Comparison of ENCODE assay signal across 23 cellular contexts in the genomic region with DNA sequence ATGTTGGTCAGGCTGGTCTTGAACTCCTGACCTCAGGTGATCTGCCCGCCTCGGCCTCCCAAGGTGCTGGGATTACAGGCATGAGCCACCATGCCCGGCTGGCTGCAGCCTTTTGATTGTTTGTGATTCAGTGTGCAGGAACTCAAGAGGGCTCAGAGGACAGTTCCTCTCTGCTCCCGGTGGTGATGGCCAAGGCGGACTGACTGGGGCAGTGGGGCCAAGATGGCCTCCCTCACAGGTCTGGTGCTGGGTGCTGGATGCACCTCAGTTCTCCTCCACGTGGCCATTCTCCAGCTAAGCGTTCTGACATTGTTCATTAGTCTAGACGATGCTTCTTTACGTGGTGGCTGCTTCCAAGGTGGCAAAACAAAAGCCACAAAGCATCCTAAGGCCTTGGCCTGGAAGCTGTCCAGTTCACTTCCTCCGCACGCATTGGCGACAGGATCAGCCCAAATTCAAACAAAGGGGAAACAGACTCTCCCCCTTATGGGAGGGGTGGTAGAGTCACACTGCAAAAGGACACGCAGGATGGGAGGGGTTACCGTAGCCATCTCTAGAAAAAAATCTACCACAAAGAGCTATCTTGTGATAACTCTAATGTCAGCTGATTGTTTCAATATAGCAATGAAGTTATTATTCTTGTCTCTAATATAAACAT.
DNase-seq lines count a peak whose midpoint lies in the region; ATAC-seq and TF ChIP-seq lines count a peak whose summit lies in the region.
"Had no signal": no experiment of that assay in that cellular context is flagged by ENCODE, and none has a peak within 500 bp of the region (broad histone marks: within the 10 kb centered on the region; RNA-seq: fewer than 3 reads in every experiment).

No MANE protein-coding gene starts in this region.

- intact Hi-C loops in left ventricle myocardium superior (cut with micrococcal nuclease), result no loop called here
- intact Hi-C loops in mammary epithelial cell (cut with micrococcal nuclease), result no loop called here

- no peak overlapping the region for H3K27ac Mint-ChIP-seq in glutamatergic neuron (ENCODE audit: unreplicated experiment)
- H3K27ac Mint-ChIP-seq: activated CD8-positive, alpha-beta T cell treated with anti-CD3 and anti-CD28 coated beads for 36 hours; activated naive CD4-positive, alpha-beta T cell treated with anti-CD3 and anti-CD28 coated beads, Interleukin-2, amount 10 ng/mL, durations not matched to agents 7 days and 5 days; CD8-positive, alpha-beta memory T cell; dendritic cell treated with granulocyte-macrophage colony-stimulating factor and Interleukin-4, amounts not matched to agents 40 ng/mL and 50 ng/mL, for 4 days; endodermal cell; memory B cell; nephron progenitor cell had no signal

- CTCF ChIA-PET in mammary epithelial cell (lab: Charles Lee; ENCODE audit: low non-redundant PET), result no interaction called here

- 89% methylated on average over 3 of the region's 14 CpGs for WGBS in mammary epithelial cell (ENCODE audit: low coverage, missing lambda C conversion rate)

- no peaks in the 10 kb centered on the region for H3K4me1 Mint-ChIP-seq in glutamatergic neuron (ENCODE audit: low read depth, unreplicated experiment)
- H3K4me1 Mint-ChIP-seq: activated naive CD4-positive, alpha-beta T cell treated with anti-CD3 and anti-CD28 coated beads, Interleukin-2, amount 10 ng/mL, durations not matched to agents 7 days and 5 days; CD8-positive, alpha-beta memory T cell; memory B cell had no signal

- TF ChIP-seq CTCF in right atrium auricular region (IDR thresholded peaks at IDR 0.05), result no peak
- no peak for TF ChIP-seq CTCF in mammary epithelial cell (conservative IDR thresholded peaks at IDR 0.05 in 1 of 2, IDR thresholded peaks at IDR 0.05 in 1 of 2; ENCODE audit: extremely low read depth in 1 of 2, insufficient read depth in 1 of 2, low read depth in 1 of 2, low read length in 2 of 2)
- no peak for TF ChIP-seq CTCF in glutamatergic neuron (IDR thresholded peaks at IDR 0.05; ENCODE audit: partially characterized antibody, unreplicated experiment)

- no peak overlapping the region for H2AFZ ChIP-seq in mammary epithelial cell (ENCODE audit: low read depth, low read length)
- H2AFZ ChIP-seq: hepatocyte had no signal

- peaks cover 0 to 3% of the 10 kb centered on the region in 2 donors for H3K9me3 ChIP-seq in right atrium auricular region
- H3K9me3 ChIP-seq in mammary epithelial cell (replicated peaks; ENCODE audit: insufficient read depth, low read length), result no peaks in the 10 kb centered on the region
- H3K9me3 ChIP-seq: adrenal gland, transverse colon had no signal

- H3K79me2 ChIP-seq in mammary epithelial cell (ENCODE audit: insufficient read depth, low read length), result no peaks in the 10 kb centered on the region
- H3K79me2 ChIP-seq: hepatocyte had no signal

- H3K4me3 Mint-ChIP-seq in glutamatergic neuron (ENCODE audit: unreplicated experiment), result no peak overlapping the region
- H3K4me3 Mint-ChIP-seq: activated CD8-positive, alpha-beta T cell treated with anti-CD3 and anti-CD28 coated beads for 36 hours; activated naive CD4-positive, alpha-beta T cell treated with anti-CD3 and anti-CD28 coated beads, Interleukin-2, amount 10 ng/mL, durations not matched to agents 7 days and 5 days; CD8-positive, alpha-beta memory T cell; dendritic cell treated with granulocyte-macrophage colony-stimulating factor and Interleukin-4, amounts not matched to agents 40 ng/mL and 50 ng/mL, for 4 days; endodermal cell; memory B cell; nephron progenitor cell had no signal

- H3K4me3 ChIP-seq in right atrium auricular region (no peak overlapping the region), mammary epithelial cell (replicated peaks in 1 of 3; ENCODE audit: insufficient read depth in 1 of 3, low read depth in 2 of 3, low read length in 3 of 3) (no peak overlapping the region)
- H3K4me3 ChIP-seq: adrenal gland, hepatocyte, transverse colon had no signal

- H3K36me3 Mint-ChIP-seq in glutamatergic neuron (ENCODE audit: unreplicated experiment), result peaks cover 23% of the 10 kb centered on the region

- H3K4me1 ChIP-seq in right atrium auricular region, result no peaks in the 10 kb centered on the region
- peaks cover 8% of the 10 kb centered on the region for H3K4me1 ChIP-seq in mammary epithelial cell (ENCODE audit: insufficient read depth, low read length)

- in situ Hi-C loops in mammary epithelial cell (cut with MboI; ENCODE audit: low sequenced_read_pairs in 2 of 2), result no loop called here

- H3K27me3 Mint-ChIP-seq in glutamatergic neuron (ENCODE audit: unreplicated experiment), result no peaks in the 10 kb centered on the region
- H3K27me3 Mint-ChIP-seq: activated CD8-positive, alpha-beta T cell treated with anti-CD3 and anti-CD28 coated beads for 36 hours; activated naive CD4-positive, alpha-beta T cell treated with anti-CD3 and anti-CD28 coated beads, Interleukin-2, amount 10 ng/mL, durations not matched to agents 7 days and 5 days; CD8-positive, alpha-beta memory T cell; dendritic cell treated with granulocyte-macrophage colony-stimulating factor and Interleukin-4, amounts not matched to agents 40 ng/mL and 50 ng/mL, for 4 days; memory B cell had no signal

- peaks cover 5% of the 10 kb centered on the region for H3K9me3 Mint-ChIP-seq in glutamatergic neuron (ENCODE audit: unreplicated experiment)

- H4K20me1 ChIP-seq in mammary epithelial cell (ENCODE audit: insufficient read depth, low read length), result no peaks in the 10 kb centered on the region

- no peak for DNase-seq in left ventricle myocardium superior
- no peak for DNase-seq in right atrium auricular region (ENCODE audit: low spot score)
- peak; percentile 37 to 80 for DNase-seq in NCI-H2081 (lab: John Stamatoyannopoulos, UW)
- peak; percentile 13 for DNase-seq in mammary epithelial cell
- DNase-seq in glutamatergic neuron, result no peak
- no peak for DNase-seq in activated CD4-positive, alpha-beta T cell treated with anti-CD3 and anti-CD28 coated beads for 48 hours
- DNase-seq: activated CD4-positive, alpha-beta T cell treated with anti-CD3 and anti-CD28 coated beads for 1 hour; activated CD8-positive, alpha-beta memory T cell treated with anti-CD3 and anti-CD28 coated beads, Interleukin-2, amount 50 U/mL, for 48 hours; activated CD8-positive, alpha-beta T cell treated with anti-CD3 and anti-CD28 coated beads for 36 hours; activated naive CD4-positive, alpha-beta T cell treated with anti-CD3 and anti-CD28 coated beads, Interleukin-2, amount 10 ng/mL, durations not matched to agents 7 days and 5 days; adrenal gland; CD8-positive, alpha-beta memory T cell; DMS 273 treated with DMSO at 0.1 percent for 48 hours; endodermal cell; nephron progenitor cell; PC-3; stimulated activated CD4-positive, alpha-beta T cell treated with anti-CD3 and anti-CD28 coated beads, Interleukin-4, amount 100 ng/mL, for 24 hours; transverse colon had no signal

- no peaks in the 10 kb centered on the region for H3K27me3 ChIP-seq in right atrium auricular region
- H3K27me3 ChIP-seq in mammary epithelial cell (ENCODE audit: insufficient read depth, low read length), result no peaks in the 10 kb centered on the region
- H3K27me3 ChIP-seq: adrenal gland, hepatocyte, transverse colon had no signal

- H3K36me3 ChIP-seq in right atrium auricular region (no peaks in the 10 kb centered on the region), mammary epithelial cell (ENCODE audit: insufficient read depth, low read length) (no peaks in the 10 kb centered on the region)
- H3K36me3 ChIP-seq: adrenal gland, transverse colon had no signal

- dilution Hi-C loops in mammary epithelial cell (cut with HindIII; ENCODE audit: low sequenced_read_pairs), result no loop called here

- BruUV-seq in mammary epithelial cell (replicated peaks; lab: Mats Ljungman, UMichigan), result no TSS peak

- no peak overlapping the region for H3K9ac ChIP-seq in mammary epithelial cell (ENCODE audit: insufficient read depth, low read length)

- H3K4me2 ChIP-seq in mammary epithelial cell (ENCODE audit: insufficient read depth, low read depth, low read length), result no peak overlapping the region
- H3K4me2 ChIP-seq: hepatocyte had no signal

- H3K27ac ChIP-seq in right atrium auricular region (no peak overlapping the region), mammary epithelial cell (ENCODE audit: insufficient read depth, low read depth, low read length) (no peak overlapping the region)
- H3K27ac ChIP-seq: adrenal gland, hepatocyte, transverse colon had no signal

- ATAC-seq in left ventricle myocardium superior (peak; percentile 55), GM21737 (IDR thresholded peaks at IDR 0.05; ENCODE audit: unreplicated experiment) (no peak)
- ATAC-seq: activated CD8-positive, alpha-beta T cell treated with anti-CD3 and anti-CD28 coated beads for 36 hours; HCT116; PC-3 had no signal

Comparison
In these comparisons a context has a peak if more than half of its experiments do, and no peak if none do; other contexts are left out.
1. DNase-seq: peak in NCI-H2081 (2 of 2) and mammary epithelial cell (single experiment); none in left ventricle myocardium superior (single experiment), right atrium auricular region (single experiment), glutamatergic neuron (single experiment) and activated CD4-positive, alpha-beta T cell treated with anti-CD3 and anti-CD28 coated beads for 48 hours (single experiment).